In the genomic region with DNA sequence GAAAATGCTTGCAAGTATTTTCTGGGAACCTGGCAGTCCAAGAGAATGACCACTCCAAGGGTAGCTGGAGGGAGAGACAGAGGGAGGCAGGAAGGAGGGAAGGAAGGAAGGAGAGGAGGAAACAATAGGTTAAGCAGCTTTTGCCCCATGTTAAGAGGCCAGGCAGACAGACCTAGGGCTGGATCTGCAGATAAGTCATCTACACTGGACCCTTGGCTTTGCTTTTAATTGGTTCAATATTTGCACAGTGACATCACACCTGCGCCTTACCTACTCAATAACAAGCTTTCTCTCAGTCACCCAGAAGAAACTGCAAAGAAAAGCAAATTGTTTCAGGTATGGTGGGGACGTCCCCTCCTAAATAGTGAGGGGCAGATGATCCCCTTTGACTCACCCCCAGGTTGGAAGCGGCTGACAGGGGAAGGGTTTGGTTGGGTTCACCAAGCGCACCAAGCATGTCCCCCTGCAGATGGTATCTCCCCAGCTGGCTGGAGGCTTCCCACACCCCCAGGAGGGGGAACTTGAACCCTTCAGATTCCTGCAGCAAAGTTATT, we compare ENCODE assay signal across 9 cellular contexts. TPM values are rescaled to one million over a fixed set of nuclear protein-coding genes. Genes with fewer than 3 reads are reported as not detected.
DNase-seq lines count a peak whose midpoint lies in the region; ATAC-seq and TF ChIP-seq lines count a peak whose summit lies in the region.
"Had no signal": no experiment of that assay in that cellular context is flagged by ENCODE, and none has a peak within 500 bp of the region (broad histone marks: within the 10 kb centered on the region; RNA-seq: fewer than 3 reads in every experiment).

No MANE protein-coding gene starts in this region.

- no peak for DNase-seq in CD4-positive, alpha-beta memory T cell
- DNase-seq in NCI-H510A (lab: John Stamatoyannopoulos, UW) (peak; percentile 32), A172 (ENCODE audit: low spot score) (no peak), NOMO-1 treated with dmso at 0.1 percent for 144 hours (lab: John Stamatoyannopoulos, UW; ENCODE audit: unreplicated experiment) (no peak)
- DNase-seq: mesendoderm had no signal

- H3K4me1 Mint-ChIP-seq in CD4-positive, alpha-beta memory T cell: peaks cover 76 to 100% (median 89%) of the 10 kb centered on the region in 4 donors

- POLR2A ChIA-PET in CD4-positive, alpha-beta memory T cell (lab: Charles Lee; ENCODE audit: partially characterized antibody): interaction anchor here (1.7 to 59.9 kb wide), 3 partner anchors 8 to 88 kb away, joined by 3 to 2535 read pairs (median 2535); a partner anchor contains a TSS

- no peaks in the 10 kb centered on the region for H3K9me3 Mint-ChIP-seq in CD4-positive, alpha-beta memory T cell

- no peak overlapping the region for H3K4me3 ChIP-seq in CD4-positive, alpha-beta memory T cell (ENCODE audit: low read length in 2 of 2)
- H3K4me3 ChIP-seq in duodenal mucosa (ENCODE audit: low read depth in 1 of 2, low read length in 2 of 2): peak overlapping the region in 1 of 2 donors; percentile 50
- no peak overlapping the region for H3K4me3 ChIP-seq in neutrophil (ENCODE audit: low read depth in 1 of 2, low read length in 1 of 2)

- no peak for ATAC-seq in HG03108 (IDR thresholded peaks at IDR 0.05; ENCODE audit: unreplicated experiment)
- no peak for ATAC-seq in GM18873 (IDR thresholded peaks at IDR 0.05; ENCODE audit: low FRiP score, unreplicated experiment)

- no peaks in the 10 kb centered on the region for H3K9me3 ChIP-seq in CD4-positive, alpha-beta memory T cell (ENCODE audit: control insufficient read depth in 1 of 2, low read length in 2 of 2)
- no peaks in the 10 kb centered on the region for H3K9me3 ChIP-seq in duodenal mucosa (ENCODE audit: control insufficient read depth in 1 of 2, low read length in 2 of 2)
- H3K9me3 ChIP-seq in neutrophil: no peaks in the 10 kb centered on the region

- H3K27me3 Mint-ChIP-seq in CD4-positive, alpha-beta memory T cell: no peaks in the 10 kb centered on the region

- no peaks in the 10 kb centered on the region for H3K27me3 ChIP-seq in CD4-positive, alpha-beta memory T cell (ENCODE audit: insufficient read depth, low read length)
- H3K27me3 ChIP-seq in duodenal mucosa (ENCODE audit: control insufficient read depth in 1 of 2, insufficient read depth in 2 of 2, low read length in 2 of 2): no peaks in the 10 kb centered on the region
- no peaks in the 10 kb centered on the region for H3K27me3 ChIP-seq in neutrophil

- peak overlapping the region; percentile 92 to 100 (median 97) for H3K27ac Mint-ChIP-seq in CD4-positive, alpha-beta memory T cell

- peaks cover 9% of the 10 kb centered on the region for H3K36me3 ChIP-seq in CD4-positive, alpha-beta memory T cell (ENCODE audit: insufficient read depth, low read length)
- peaks cover 8 to 9% of the 10 kb centered on the region in 2 donors for H3K36me3 ChIP-seq in duodenal mucosa (ENCODE audit: control insufficient read depth in 1 of 2, insufficient read depth in 2 of 2, low read length in 2 of 2)
- peaks cover 46% of the 10 kb centered on the region for H3K36me3 ChIP-seq in neutrophil

- no peak for TF ChIP-seq CTCF in neutrophil (IDR thresholded peaks at IDR 0.05)

- CTCF ChIA-PET in CD4-positive, alpha-beta memory T cell (lab: Charles Lee; ENCODE audit: partially characterized antibody): interaction anchor here (0.7 to 3.4 kb wide), 5 partner anchors 13 to 62 kb away, joined by 3 to 16 read pairs (median 12); no protein-coding TSS in a partner anchor

- H3K9ac ChIP-seq in duodenal mucosa (ENCODE audit: low read depth in 1 of 2, low read length in 2 of 2): peak overlapping the region; percentile 19 to 53

- peaks cover 100% of the 10 kb centered on the region for H3K4me1 ChIP-seq in CD4-positive, alpha-beta memory T cell (ENCODE audit: insufficient read depth, low read length)
- H3K4me1 ChIP-seq in duodenal mucosa (ENCODE audit: control insufficient read depth in 1 of 2, insufficient read depth in 2 of 2, low read length in 2 of 2): peaks cover 86 to 97% of the 10 kb centered on the region in 2 donors
- H3K4me1 ChIP-seq in neutrophil (ENCODE audit: control insufficient read depth in 1 of 2, insufficient read depth in 1 of 2, low read depth in 1 of 2, low read length in 1 of 2): peaks cover 98% of the 10 kb centered on the region in 2 experiments

- peaks cover 21 to 59% of the 10 kb centered on the region in 2 donors for H3K36me3 Mint-ChIP-seq in CD4-positive, alpha-beta memory T cell

- intact Hi-C loops in CD4-positive, alpha-beta memory T cell (cut with micrococcal nuclease): no loop called here

- H3K4me3 Mint-ChIP-seq in CD4-positive, alpha-beta memory T cell: peak overlapping the region; percentile 45 to 92 (median 78)

- peak overlapping the region; percentile 91 for H3K27ac ChIP-seq in CD4-positive, alpha-beta memory T cell (ENCODE audit: low read depth, low read length)
- H3K27ac ChIP-seq in duodenal mucosa (ENCODE audit: low read depth, low read length): peak overlapping the region; percentile 62
- peak overlapping the region; percentile 99 for H3K27ac ChIP-seq in neutrophil

RNA-seq across cellular contexts. Expression of a gene that starts 24.3 kb away (rescaled TPM):
- total RNA-seq in CD4-positive, alpha-beta memory T cell: 100 to 1,000 TPM; 717 to 734 TPM
- polyA plus RNA-seq in CD4-positive, alpha-beta memory T cell: 100 to 1,000 TPM in 1 of 2 donors, 10 to 100 TPM in 1; 17.3 to 476 TPM
- total RNA-seq in A172 (2014; rRNA removed; shearing (Covaris generic)): 180 and 245 TPM in 2 replicates
